In the genomic region with DNA sequence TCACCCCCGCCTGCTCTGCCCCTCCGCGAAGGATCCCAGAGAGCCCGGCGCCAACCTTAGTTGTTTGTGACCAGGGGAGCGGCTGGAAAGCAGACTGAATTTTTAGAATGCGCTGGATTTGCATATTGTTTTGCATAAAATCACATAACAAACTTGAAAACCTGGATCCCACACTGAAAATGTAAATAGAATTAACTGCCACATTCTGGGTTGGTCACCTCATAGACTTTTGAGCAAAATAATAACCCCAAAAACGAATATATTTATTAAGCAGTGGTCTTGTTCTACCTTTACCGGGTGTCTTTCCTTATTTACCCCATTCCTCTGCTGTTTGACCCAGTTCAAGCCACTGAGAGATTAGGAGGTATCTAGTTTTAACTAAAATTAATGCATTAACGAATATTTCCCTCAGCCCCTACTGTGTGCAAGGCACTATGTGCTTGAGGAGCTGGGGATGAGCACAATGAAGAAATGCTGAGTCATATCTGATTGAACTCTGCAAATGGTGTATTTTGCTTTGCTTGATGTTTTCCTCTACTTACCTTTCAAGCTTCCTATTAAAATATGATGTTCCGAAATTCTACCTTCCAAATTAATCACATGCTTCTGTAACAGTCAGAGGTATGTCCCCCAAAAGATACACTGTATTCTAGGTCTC, we compare ENCODE assay signal across 8 cellular contexts. TPM values are rescaled to one million over a fixed set of nuclear protein-coding genes. Genes with fewer than 3 reads are reported as not detected.
DNase-seq lines count a peak whose midpoint lies in the region; ATAC-seq and TF ChIP-seq lines count a peak whose summit lies in the region.

No MANE protein-coding gene starts in this region.

- no peak for DNase-seq in Jurkat, Clone E6-1 (ENCODE audit: low read depth, low spot score)
- DNase-seq in caudate nucleus (lab: John Stamatoyannopoulos, UW): peak in 1 of 61 donors; percentile 37
- no peak for DNase-seq in naive thymus-derived CD4-positive, alpha-beta T cell
- DNase-seq in HK-2 (ENCODE audit: unreplicated experiment): no peak
- DNase-seq in amygdala (lab: John Stamatoyannopoulos, UW): no peak

- no peak for TF ChIP-seq CTCF in C4-2B (conservative IDR thresholded peaks at IDR 0.05)

- CTCF ChIA-PET in naive thymus-derived CD4-positive, alpha-beta T cell (lab: Charles Lee): no interaction called here

- peaks cover 0 to 40% (median 4%) of the 10 kb centered on the region in 5 donors for H3K36me3 Mint-ChIP-seq in naive thymus-derived CD4-positive, alpha-beta T cell

- H3K9me3 Mint-ChIP-seq in naive thymus-derived CD4-positive, alpha-beta T cell: peaks cover 0 to 8% (median 0%) of the 10 kb centered on the region in 11 donors

- POLR2A ChIA-PET in naive thymus-derived CD4-positive, alpha-beta T cell (lab: Charles Lee): no interaction called here

- H3K36me3 ChIP-seq in naive thymus-derived CD4-positive, alpha-beta T cell (ENCODE audit: control insufficient read depth in 2 of 3, insufficient read depth in 3 of 3, low read length in 3 of 3): no peaks in the 10 kb centered on the region

- peaks cover 11 to 42% (median 22%) of the 10 kb centered on the region in 7 donors for H3K4me1 Mint-ChIP-seq in naive thymus-derived CD4-positive, alpha-beta T cell

- peak overlapping the region in 1 of 9 donors; percentile 65 for H3K27ac Mint-ChIP-seq in naive thymus-derived CD4-positive, alpha-beta T cell

- H3K4me1 ChIP-seq in naive thymus-derived CD4-positive, alpha-beta T cell (ENCODE audit: control insufficient read depth in 2 of 2, insufficient read depth in 2 of 2, low read length in 2 of 2): peaks cover 4% of the 10 kb centered on the region in 2 donors

- H3K9me3 ChIP-seq in naive thymus-derived CD4-positive, alpha-beta T cell (ENCODE audit: control insufficient read depth in 2 of 3, low read length in 3 of 3): no peaks in the 10 kb centered on the region

- H3K4me3 ChIP-seq in Jurkat, Clone E6-1 (ENCODE audit: low read length): peak overlapping the region; percentile 62
- peak overlapping the region; percentile 37 for H3K4me3 ChIP-seq in naive thymus-derived CD4-positive, alpha-beta T cell (ENCODE audit: low read length)

- intact Hi-C loops in naive thymus-derived CD4-positive, alpha-beta T cell (cut with micrococcal nuclease): loop anchor here in 1 of 2 donors (1.0 to 2.0 kb wide), 5 partner anchors 67 to 147 kb away; no protein-coding TSS in a partner anchor

- ATAC-seq in naive thymus-derived CD4-positive, alpha-beta T cell: no peak
- ATAC-seq in HG02981 (IDR thresholded peaks at IDR 0.05; ENCODE audit: unreplicated experiment): no peak
- ATAC-seq in activated CD4-positive, CD25-positive, alpha-beta regulatory T cell treated with anti-CD3 and anti-CD28 coated beads, Interleukin-2, amount 50 U/mL, for 24 hours: no peak

- peak overlapping the region; percentile 35 to 92 (median 68) for H3K4me3 Mint-ChIP-seq in naive thymus-derived CD4-positive, alpha-beta T cell

- H3K27ac ChIP-seq in C4-2B: peak overlapping the region; percentile 83
- H3K27ac ChIP-seq in caudate nucleus (ENCODE audit: low read depth, low read length): peak overlapping the region; percentile 60
- no peak overlapping the region for H3K27ac ChIP-seq in naive thymus-derived CD4-positive, alpha-beta T cell (ENCODE audit: low read depth, low read length)

- H3K27me3 ChIP-seq in naive thymus-derived CD4-positive, alpha-beta T cell (ENCODE audit: control insufficient read depth in 2 of 2, insufficient read depth in 2 of 2, low read length in 2 of 2): peaks cover 0 to 4% of the 10 kb centered on the region in 2 donors

- H3K27me3 Mint-ChIP-seq in naive thymus-derived CD4-positive, alpha-beta T cell: peaks cover 48 to 84% (median 56%) of the 10 kb centered on the region in 5 donors

RNA-seq across cellular contexts. Expression of a gene that starts 0.4 kb away (rescaled TPM):
- polyA plus RNA-seq in Jurkat, Clone E6-1 (2012; ENCODE audit: insufficient read depth, insufficient read length): 2.9 TPM
- 10 to 100 TPM in 1 of 5 experiments, 1 to 10 TPM in 3, under 1 TPM in 1; 0.97 to 96.5 (median 1.3) TPM for total RNA-seq in naive thymus-derived CD4-positive, alpha-beta T cell
- 1 to 10 TPM in 1 of 2 donors, under 1 TPM in 1; 0.71 to 1.5 TPM for polyA plus RNA-seq in naive thymus-derived CD4-positive, alpha-beta T cell
